Comparison of ENCODE assay signal across 16 cellular contexts in genomic region chr4:82380344-82380743, GRCh38. TPM values are rescaled to one million over a fixed set of nuclear protein-coding genes. Genes with fewer than 3 reads are reported as not detected.
A peak's percentile ranks its signal among the peaks of the same experiment; 100 is the strongest.
DNase-seq lines count a peak whose midpoint lies in the region; ATAC-seq and TF ChIP-seq lines count a peak whose summit lies in the region.
"Had no signal": no experiment of that assay in that cellular context is flagged by ENCODE, and none has a peak within 500 bp of the region (broad histone marks: within the 10 kb centered on the region; RNA-seq: fewer than 3 reads in every experiment).

No MANE protein-coding gene starts in this region.

- H2BK120ac ChIP-seq in mesendoderm (ENCODE audit: low read depth, low read length) = no peak overlapping the region

- H3K36me3 ChIP-seq in GM23338 (ENCODE audit: insufficient read depth) (no peaks in the 10 kb centered on the region; the same call in 1 of the 2 replicates), mesendoderm (ENCODE audit: control insufficient read depth, insufficient read depth, low read length) (no peaks in the 10 kb centered on the region)

- no peak overlapping the region for H4K8ac ChIP-seq in mesendoderm (ENCODE audit: low read depth, low read length)

- H3K9ac ChIP-seq in mesendoderm (ENCODE audit: low read length) = no peak overlapping the region

- H4K20me1 ChIP-seq in GM23338 (replicated peaks; ENCODE audit: insufficient read depth) = no peaks in the 10 kb centered on the region

- H3K79me2 ChIP-seq in GM23338 (replicated peaks; ENCODE audit: insufficient read depth) = peaks cover 16% of the 10 kb centered on the region
- H3K79me2 ChIP-seq in mesendoderm (ENCODE audit: control insufficient read depth, insufficient read depth, low read length) = peaks cover 14% of the 10 kb centered on the region

- no peaks in the 10 kb centered on the region for H3K27me3 ChIP-seq in GM23338 (ENCODE audit: insufficient read depth)
- no peaks in the 10 kb centered on the region for H3K27me3 ChIP-seq in mesendoderm (ENCODE audit: insufficient read depth, low read length, poor library complexity)
- H3K27me3 ChIP-seq: body of pancreas, tibial nerve had no signal

- intact Hi-C loops in cardiac septum (cut with DNase I) = no loop called here

- ATAC-seq in GM23338 = peak; percentile 26; the same call in 1 of the 3 replicates
- ATAC-seq in WTC11 = peak; percentile 50
- ATAC-seq: body of pancreas had no signal

- H2BK5ac ChIP-seq in mesendoderm (ENCODE audit: low read length) = no peak overlapping the region

- H3K23ac ChIP-seq in mesendoderm (ENCODE audit: low read length) = no peak overlapping the region

- H3F3A ChIP-seq in GM23338 (replicated peaks; ENCODE audit: low read depth) = no peaks in the 10 kb centered on the region

- TF ChIP-seq CTCF in GM23338 (conservative IDR thresholded peaks at IDR 0.05; ENCODE audit: low read depth in 2 of 2) (no peak), WTC11 (IDR thresholded peaks at IDR 0.05) (no peak)

- H3K27ac Mint-ChIP-seq in GM23338 (no peak overlapping the region), WTC11 (no peak overlapping the region)
- H3K27ac Mint-ChIP-seq: H9, IgD-negative memory B cell, memory B cell had no signal

- no peak overlapping the region for H3K27ac ChIP-seq in GM23338 (ENCODE audit: low read depth)
- no peak overlapping the region for H3K27ac ChIP-seq in mesendoderm (ENCODE audit: low read depth, low read length)
- H3K27ac ChIP-seq: body of pancreas, tibial nerve had no signal

- H3K4me2 ChIP-seq in GM23338 (no peak overlapping the region), mesendoderm (ENCODE audit: low read length) (no peak overlapping the region)

- H3K9me3 Mint-ChIP-seq in GM23338 = peaks cover 30% of the 10 kb centered on the region
- H3K9me3 Mint-ChIP-seq in WTC11 = peaks cover 12% of the 10 kb centered on the region
- H3K9me3 Mint-ChIP-seq: IgD-negative memory B cell, memory B cell had no signal

- no peak for DNase-seq in GM23338 (ENCODE audit: low spot score)
- no peak for DNase-seq in WTC11 (ENCODE audit: low spot score)
- DNase-seq in cardiac septum (ENCODE audit: low spot score) = peak; percentile 83
- peak; percentile 26 for DNase-seq in putamen (ENCODE audit: low spot score)
- no peak for DNase-seq in 8988T
- DNase-seq in mesendoderm = no peak
- DNase-seq in activated CD8-positive, alpha-beta memory T cell treated with anti-CD3 and anti-CD28 coated beads, Interleukin-2, amount 50 U/mL, for 4 hours = no peak
- DNase-seq in GDM1 (lab: John Stamatoyannopoulos, UW) = no peak
- DNase-seq: activated gamma-delta T cell treated with Interleukin-2 at 50 U/mL for 16 hours, body of pancreas, H9, NCI-H1105, NCI-H345 had no signal

- H3K27me3 Mint-ChIP-seq in GM23338 (ENCODE audit: insufficient read depth, low read depth, poor library complexity) = peaks cover 9% of the 10 kb centered on the region
- no peaks in the 10 kb centered on the region; the same call in 1 of the 2 replicates for H3K27me3 Mint-ChIP-seq in WTC11 (ENCODE audit: low read depth)
- H3K27me3 Mint-ChIP-seq: IgD-negative memory B cell, memory B cell had no signal

- H3K56ac ChIP-seq in mesendoderm (ENCODE audit: low read length) = no peak overlapping the region

- H3K4me1 ChIP-seq in GM23338 (ENCODE audit: insufficient read depth) (peaks cover 7% of the 10 kb centered on the region; the same call in 1 of the 2 replicates), mesendoderm (ENCODE audit: control insufficient read depth, low read depth, low read length) (peaks cover 4% of the 10 kb centered on the region)

- no peak overlapping the region for H2BK15ac ChIP-seq in mesendoderm (replicated peaks; ENCODE audit: low read depth)

- no peak overlapping the region for H3K4me3 Mint-ChIP-seq in GM23338
- H3K4me3 Mint-ChIP-seq in WTC11 = no peak overlapping the region
- H3K4me3 Mint-ChIP-seq: H9, IgD-negative memory B cell, memory B cell had no signal

- H3K4ac ChIP-seq in mesendoderm (ENCODE audit: low read depth, low read length) = no peak overlapping the region

- no CpG with 5 or more reads among the region's 9 CpGs for WGBS in mesendoderm (ENCODE audit: extremely low coverage, insufficient coverage, low lambda C conversion rate)

- H3K9me2 ChIP-seq in GM23338 (ENCODE audit: insufficient read depth) = peaks cover 9% of the 10 kb centered on the region; the same call in 1 of the 2 replicates

- peaks cover 9% of the 10 kb centered on the region for H3K79me1 ChIP-seq in mesendoderm (ENCODE audit: low read length)

- H3K4me1 Mint-ChIP-seq in GM23338 = peaks cover 9% of the 10 kb centered on the region
- H3K4me1 Mint-ChIP-seq in WTC11 = peaks cover 12% of the 10 kb centered on the region

- H3K4me3 ChIP-seq in GM23338 = no peak overlapping the region
- H3K4me3 ChIP-seq in mesendoderm (ENCODE audit: low read length) = no peak overlapping the region
- H3K4me3 ChIP-seq: body of pancreas, tibial nerve had no signal

- no peak overlapping the region for H4K5ac ChIP-seq in mesendoderm (ENCODE audit: low read length)

- H3K18ac ChIP-seq in mesendoderm (ENCODE audit: low read length) = no peak overlapping the region

- H2AK5ac ChIP-seq in mesendoderm (ENCODE audit: low read length) = no peak overlapping the region

- H3K36me3 Mint-ChIP-seq in GM23338 (ENCODE audit: low read depth) (peaks cover 39% of the 10 kb centered on the region), WTC11 (peaks cover 12% of the 10 kb centered on the region)

- H2AFZ ChIP-seq in GM23338 = no peak overlapping the region

- CTCF ChIA-PET in WTC11 (lab: Charles Lee) = interaction anchor here (0.6 to 1.1 kb wide), 4 partner anchors 9 to 255 kb away, joined by 3 to 6 read pairs (median 3); no protein-coding TSS in a partner anchor

- POLR2A ChIA-PET in WTC11 (lab: Charles Lee) = interaction anchor here (1.2 to 1.9 kb wide), 3 partner anchors 42 to 49 kb away, joined by 3 to 10 read pairs (median 4); no protein-coding TSS in a partner anchor

TF ChIP-seq in WTC11, 78 proteins besides CTCF, POLR2A, EP300 and RAD21:
- no peak for TF ChIP-seq ZNF512 (CRISPR knock-in tag; IDR thresholded peaks at IDR 0.05; ENCODE audit: borderline replicate concordance)
- TF ChIP-seq ZNF423 (CRISPR knock-in tag; IDR thresholded peaks at IDR 0.05) = no peak
- TF ChIP-seq TCF7 (CRISPR knock-in tag; IDR thresholded peaks at IDR 0.05; ENCODE audit: low read depth) = no peak
- TF ChIP-seq PRDM15 (CRISPR knock-in tag; IDR thresholded peaks at IDR 0.05) = no peak
TF ChIP-seq in WTC11: peak in this region for 0.

RNA-seq across cellular contexts. Expression of gene HNRNPD, which starts 6.6 kb away (rescaled TPM):
- 245 and 308 TPM in 2 replicates for total RNA-seq in GM23338 (2014; rRNA removed; shearing (Covaris generic))
- 768 and 785 TPM in 2 replicates for polyA plus RNA-seq in GM23338 (2016; fragmentation: Nextera tagmentation; extraction: Ambion mirVana)
- total RNA-seq in WTC11 (2021) = 493 to 580 TPM (median 496 TPM) in 3 replicates
- 110 TPM for total RNA-seq in cardiac septum
- polyA plus RNA-seq in mesendoderm (2013, experiment 1 of 2) = 767 TPM
- 774 TPM for polyA plus RNA-seq in mesendoderm (2013, experiment 2 of 2)

RNA-seq across cellular contexts. Expression of gene HNRNPDL, which starts 49.9 kb away (rescaled TPM):
- 243 and 250 TPM in 2 replicates for total RNA-seq in GM23338 (2014; rRNA removed; shearing (Covaris generic))
- polyA plus RNA-seq in GM23338 (2016; fragmentation: Nextera tagmentation; extraction: Ambion mirVana) = 336 and 354 TPM in 2 replicates
- total RNA-seq in WTC11 (2021) (346 to 361 TPM (median 359 TPM) in 3 replicates), cardiac septum (154 TPM)
- 533 TPM for polyA plus RNA-seq in mesendoderm (2013, experiment 1 of 2)
- 528 TPM for polyA plus RNA-seq in mesendoderm (2013, experiment 2 of 2)

RNA-seq across cellular contexts. Expression of gene ENOPH1, which starts 50.0 kb away (rescaled TPM):
- 105 and 131 TPM in 2 replicates for total RNA-seq in GM23338 (2014; rRNA removed; shearing (Covaris generic))
- polyA plus RNA-seq in GM23338 (2016; fragmentation: Nextera tagmentation; extraction: Ambion mirVana) = 137 and 146 TPM in 2 replicates
- 72.3 to 78.3 TPM (median 75.0 TPM) in 3 replicates for total RNA-seq in WTC11 (2021)
- total RNA-seq in cardiac septum = 18.6 TPM
- polyA plus RNA-seq in mesendoderm (2013, experiment 1 of 2) = 65.7 TPM
- polyA plus RNA-seq in mesendoderm (2013, experiment 2 of 2) = 66.6 TPM

Comparison
In these comparisons a context has a peak if more than half of its experiments do, and no peak if none do; other contexts are left out.
1. DNase-seq: peak in cardiac septum (single experiment) and putamen (single experiment); none in GM23338 (single experiment), WTC11 (single experiment), 8988T (single experiment), mesendoderm (single experiment), activated CD8-positive, alpha-beta memory T cell treated with anti-CD3 and anti-CD28 coated beads, Interleukin-2, amount 50 U/mL, for 4 hours (single experiment) and GDM1 (single experiment).